ENCODE assay signal across 20 cellular contexts in the genomic region with DNA sequence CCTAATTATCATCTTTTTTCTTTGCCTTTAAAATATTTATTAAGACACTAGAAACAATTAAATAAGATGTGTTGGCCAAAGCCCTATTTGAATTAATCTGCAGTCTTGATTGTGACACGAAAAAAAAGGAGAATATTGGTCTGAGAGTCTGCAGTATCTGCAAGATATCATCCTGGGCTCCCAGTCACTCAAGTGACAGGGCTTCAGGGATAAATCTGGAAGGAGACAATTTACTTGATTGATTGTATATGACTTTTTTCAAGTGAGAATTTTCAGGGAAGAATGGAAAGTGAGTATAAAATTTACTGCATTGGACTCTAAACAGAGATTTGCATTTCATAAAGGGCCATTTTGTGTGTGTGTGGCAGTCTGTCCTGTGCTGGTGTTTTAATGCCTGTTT.
"Had no signal": no experiment of that assay in that cellular context is flagged by ENCODE, and none has a peak within 500 bp of the region (broad histone marks: within the 10 kb centered on the region; RNA-seq: fewer than 3 reads in every experiment).

No MANE protein-coding gene starts in this region.

- H3K4me1 ChIP-seq: right lobe of liver, suprapubic skin, upper lobe of right lung, uterus had no signal

- H3K4me3 ChIP-seq: lower lobe of right lung, pancreas, right lobe of liver, smooth muscle cell, suprapubic skin, transverse colon, upper lobe of right lung, uterus had no signal

- H3K9me3 ChIP-seq: lower lobe of right lung, pancreas, right lobe of liver, suprapubic skin, transverse colon, upper lobe of right lung, uterus had no signal

- H3K36me3 ChIP-seq: lower lobe of right lung, pancreas, right lobe of liver, suprapubic skin, transverse colon, upper lobe of right lung, uterus had no signal

- H3K27ac ChIP-seq: lower lobe of right lung, pancreas, right lobe of liver, suprapubic skin, upper lobe of right lung, uterus had no signal

- DNase-seq: cortex of kidney; effector memory CD8-positive, alpha-beta T cell; head of caudate nucleus; left ventricle myocardium superior; nucleus accumbens; right lobe of liver; stimulated activated CD4-positive, alpha-beta T cell treated with anti-CD3 and anti-CD28 coated beads, Interleukin-12 subunit alpha, Interleukin-12 subunit beta, amount 100 ng/mL, for 4 hours; stimulated activated CD4-positive, alpha-beta T cell treated with anti-CD3 and anti-CD28 coated beads, Interleukin-1b, Interleukin-23, amount 100 ng/mL, for 48 hours; stimulated activated CD4-positive, alpha-beta T cell treated with anti-CD3 and anti-CD28 coated beads, Interleukin-4, amount 100 ng/mL, for 1 hour; stimulated activated CD8-positive, alpha-beta memory T cell treated with anti-CD3 and anti-CD28 coated beads, Interleukin-4, amount 100 ng/mL, for 48 hours; stimulated activated naive CD4-positive, alpha-beta T cell; stimulated activated naive CD8-positive, alpha-beta T cell treated with anti-CD3 and anti-CD28 coated beads, Interleukin-15, amount 100 ng/mL, for 72 hours; transverse colon; upper lobe of right lung; uterus had no signal

- H3K27me3 ChIP-seq: pancreas, right lobe of liver, suprapubic skin, transverse colon, upper lobe of right lung, uterus had no signal

- ATAC-seq: effector memory CD8-positive, alpha-beta T cell; left ventricle myocardium superior; natural killer cell treated with Interleukin-12 subunit alpha and Interleukin-12 subunit beta and Interleukin-15 and Interleukin-18, amount 100 ng/mL, for 72 hours; right lobe of liver; stimulated activated naive CD8-positive, alpha-beta T cell treated with anti-CD3 and anti-CD28 coated beads, Interleukin-15, amount 100 ng/mL, for 72 hours had no signal
